Comparison of ENCODE assay signal across 13 cellular contexts in the genomic region with DNA sequence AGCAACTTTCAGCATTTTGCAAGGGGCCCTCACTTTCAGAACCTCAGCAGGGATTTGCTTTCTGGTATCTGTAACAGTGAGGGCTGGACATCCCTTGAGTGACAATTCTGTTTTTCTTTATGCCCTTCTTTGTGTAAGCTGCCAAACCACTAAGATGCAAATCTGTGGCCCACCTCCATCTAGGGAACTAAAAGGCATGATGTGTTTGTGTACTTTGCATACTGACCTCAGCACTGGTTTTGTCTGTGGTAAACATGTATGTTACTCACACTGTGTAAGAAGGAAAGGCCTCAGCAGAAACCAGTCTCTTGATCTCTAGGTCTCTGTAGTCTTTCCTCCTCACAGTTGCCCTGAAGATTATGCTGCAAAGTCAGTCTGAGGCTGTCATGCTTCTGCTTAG.
DNase-seq lines count a peak whose midpoint lies in the region; ATAC-seq, FAIRE-seq and TF ChIP-seq lines count a peak whose summit lies in the region.
"Had no signal": no experiment of that assay in that cellular context is flagged by ENCODE, and none has a peak within 500 bp of the region (broad histone marks: within the 10 kb centered on the region; RNA-seq: fewer than 3 reads in every experiment).

No MANE protein-coding gene starts in this region.

- 0 out of 2 replicates have a peak overlapping the region, but pooled peaks have one; percentile 35 for H3K4me2 ChIP-seq in GM12878 (ENCODE audit: control insufficient read depth, insufficient read depth)

- no peaks in the 10 kb centered on the region for H3K79me2 ChIP-seq in GM12878 (ENCODE audit: control insufficient read depth, insufficient read depth, low read length)

- H2AFZ ChIP-seq in GM12878 (ENCODE audit: control insufficient read depth, low read depth, low read length) = no peak overlapping the region

- in situ Hi-C loops in GM12878 (cut with MboI) = no loop called here

- ATAC-seq in GM21423 (IDR thresholded peaks at IDR 0.05; ENCODE audit: unreplicated experiment) = peak; percentile 95
- peak; percentile 96 for ATAC-seq in HG03097 (IDR thresholded peaks at IDR 0.05; ENCODE audit: low FRiP score, unreplicated experiment)
- ATAC-seq in GM12878 = peak; percentile 78
- ATAC-seq: HCT116, SK-N-SH treated with all-trans-retinoic acid at 6 μM for 48 hours had no signal

- no peak overlapping the region for H3K9ac ChIP-seq in GM12878 (ENCODE audit: control insufficient read depth, insufficient read depth, low read length)

- TF ChIP-seq POLR2A in GM12878 (IDR thresholded peaks at IDR 0.05; ENCODE audit: low read depth, low read length) = no peak

- no peaks in the 10 kb centered on the region for H4K20me1 ChIP-seq in GM12878 (ENCODE audit: control insufficient read depth, insufficient read depth)

- CTCF ChIA-PET in GM12878 (lab: Yijun Ruan, JAX) = no interaction called here

- TF ChIP-seq CTCF in GM12878 (IDR thresholded peaks at IDR 0.05 in 2 of 3, conservative IDR thresholded peaks at IDR 0.05 in 1 of 3; ENCODE audit: control insufficient read depth in 2 of 3, extremely low read depth in 1 of 3, insufficient read depth in 1 of 3, low read depth in 3 of 3, low read length in 3 of 3) = no peak

- FAIRE-seq in GM18507 (lab: Jason Lieb, UNC) (peak; percentile 33), GM12878 (lab: Jason Lieb, UNC) (peak; percentile 81)

- intact Hi-C loops in GM12878 (cut with micrococcal nuclease; ENCODE audit: unreplicated experiment) = no loop called here

- no peak overlapping the region for H3K27ac ChIP-seq in GM12878 (ENCODE audit: control insufficient read depth, insufficient read depth)
- H3K27ac ChIP-seq: neutrophil had no signal

- no TSS peak for BruUV-seq in GM12878 (replicated peaks; lab: Mats Ljungman, UMichigan)

- no peak overlapping the region for H3K4me3 ChIP-seq in GM12878

- SMC1A ChIA-PET in GM12878 (lab: Charles Lee; ENCODE audit: uncharacterized antibody, unreplicated experiment) = no interaction called here

- H3K36me3 ChIP-seq in GM12878 (ENCODE audit: control insufficient read depth in 2 of 2, insufficient read depth in 2 of 2, low read length in 1 of 2) = no peaks in the 10 kb centered on the region
- H3K36me3 ChIP-seq: neutrophil had no signal

- DNase-seq in GM18507 (ENCODE audit: extremely low spot score, insufficient read length, low read depth) (peak; percentile 7), GM12878 (ENCODE audit: low read depth, low spot score) (peak; percentile 72), SKM-1 treated with dmso at 0.1 percent for 144 hours (lab: John Stamatoyannopoulos, UW; ENCODE audit: unreplicated experiment) (no peak), UCSD-AML1 (lab: John Stamatoyannopoulos, UW; ENCODE audit: unreplicated experiment) (no peak), ureter (ENCODE audit: low spot score) (no peak), SIG-M5 (lab: John Stamatoyannopoulos, UW) (no peak)
- DNase-seq: CD4-positive, CD25-positive, alpha-beta regulatory T cell; NCI-H1417 had no signal

- RAD21 ChIA-PET in GM12878 (lab: Charles Lee; ENCODE audit: unreplicated experiment) = no interaction called here

- POLR2A ChIA-PET in GM12878 (lab: Charles Lee) = no interaction called here

- H3K9me3 ChIP-seq in GM12878 (replicated peaks; ENCODE audit: control insufficient read depth, insufficient read depth, low read length) = no peaks in the 10 kb centered on the region; the same call in 2 of the 3 replicates
- H3K9me3 ChIP-seq: neutrophil had no signal

- TF ChIP-seq RAD21 in GM12878 (IDR thresholded peaks at IDR 0.05; ENCODE audit: insufficient read depth, low read depth, low read length) = no peak

- H3K4me1 ChIP-seq in GM12878 (ENCODE audit: control insufficient read depth, insufficient read depth, low read length) = no peaks in the 10 kb centered on the region

- TF ChIP-seq EP300 in GM12878 (IDR thresholded peaks at IDR 0.05; ENCODE audit: borderline replicate concordance in 1 of 2, control insufficient read depth in 1 of 2, low read depth in 2 of 2, low read length in 2 of 2) = 0 out of 4 replicates have a peak, but pooled peaks of 1 of the 2 experiments have one; percentile 10

- no peaks in the 10 kb centered on the region for H3K27me3 ChIP-seq in GM12878 (replicated peaks in 1 of 2; ENCODE audit: control insufficient read depth in 2 of 2, insufficient read depth in 2 of 2, low read length in 1 of 2)
- H3K27me3 ChIP-seq: neutrophil had no signal

TF ChIP-seq in GM12878, 131 proteins besides CTCF, POLR2A, EP300 and RAD21 (continues in another document):
- TF ChIP-seq CREB1 (IDR thresholded peaks at IDR 0.05; ENCODE audit: low read depth) (peak; percentile 31; the same call in 1 of the 2 replicates), POU2F2 (IDR thresholded peaks at IDR 0.05; ENCODE audit: borderline replicate concordance, low read depth, low read length) (peak; percentile 93; the same call in 2 of the 3 replicates), MXI1 (IDR thresholded peaks at IDR 0.05; ENCODE audit: low read depth, low read length) (0 out of 2 replicates have a peak, but pooled peaks have one; percentile 25), SMC3 (IDR thresholded peaks at IDR 0.05; ENCODE audit: borderline replicate concordance, low read length) (no peak), STAT1 (conservative IDR thresholded peaks at IDR 0.05) (no peak), GATAD2B (conservative IDR thresholded peaks at IDR 0.05; ENCODE audit: low read depth) (no peak), BMI1 (IDR thresholded peaks at IDR 0.05; ENCODE audit: borderline replicate concordance) (no peak)
- TF ChIP-seq, protein P1, sequence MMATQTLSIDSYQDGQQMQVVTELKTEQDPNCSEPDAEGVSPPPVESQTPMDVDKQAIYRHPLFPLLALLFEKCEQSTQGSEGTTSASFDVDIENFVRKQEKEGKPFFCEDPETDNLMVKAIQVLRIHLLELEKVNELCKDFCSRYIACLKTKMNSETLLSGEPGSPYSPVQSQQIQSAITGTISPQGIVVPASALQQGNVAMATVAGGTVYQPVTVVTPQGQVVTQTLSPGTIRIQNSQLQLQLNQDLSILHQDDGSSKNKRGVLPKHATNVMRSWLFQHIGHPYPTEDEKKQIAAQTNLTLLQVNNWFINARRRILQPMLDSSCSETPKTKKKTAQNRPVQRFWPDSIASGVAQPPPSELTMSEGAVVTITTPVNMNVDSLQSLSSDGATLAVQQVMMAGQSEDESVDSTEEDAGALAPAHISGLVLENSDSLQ (IDR thresholded peaks at IDR 0.05) = peak; percentile 87
- TF ChIP-seq, protein P2, sequence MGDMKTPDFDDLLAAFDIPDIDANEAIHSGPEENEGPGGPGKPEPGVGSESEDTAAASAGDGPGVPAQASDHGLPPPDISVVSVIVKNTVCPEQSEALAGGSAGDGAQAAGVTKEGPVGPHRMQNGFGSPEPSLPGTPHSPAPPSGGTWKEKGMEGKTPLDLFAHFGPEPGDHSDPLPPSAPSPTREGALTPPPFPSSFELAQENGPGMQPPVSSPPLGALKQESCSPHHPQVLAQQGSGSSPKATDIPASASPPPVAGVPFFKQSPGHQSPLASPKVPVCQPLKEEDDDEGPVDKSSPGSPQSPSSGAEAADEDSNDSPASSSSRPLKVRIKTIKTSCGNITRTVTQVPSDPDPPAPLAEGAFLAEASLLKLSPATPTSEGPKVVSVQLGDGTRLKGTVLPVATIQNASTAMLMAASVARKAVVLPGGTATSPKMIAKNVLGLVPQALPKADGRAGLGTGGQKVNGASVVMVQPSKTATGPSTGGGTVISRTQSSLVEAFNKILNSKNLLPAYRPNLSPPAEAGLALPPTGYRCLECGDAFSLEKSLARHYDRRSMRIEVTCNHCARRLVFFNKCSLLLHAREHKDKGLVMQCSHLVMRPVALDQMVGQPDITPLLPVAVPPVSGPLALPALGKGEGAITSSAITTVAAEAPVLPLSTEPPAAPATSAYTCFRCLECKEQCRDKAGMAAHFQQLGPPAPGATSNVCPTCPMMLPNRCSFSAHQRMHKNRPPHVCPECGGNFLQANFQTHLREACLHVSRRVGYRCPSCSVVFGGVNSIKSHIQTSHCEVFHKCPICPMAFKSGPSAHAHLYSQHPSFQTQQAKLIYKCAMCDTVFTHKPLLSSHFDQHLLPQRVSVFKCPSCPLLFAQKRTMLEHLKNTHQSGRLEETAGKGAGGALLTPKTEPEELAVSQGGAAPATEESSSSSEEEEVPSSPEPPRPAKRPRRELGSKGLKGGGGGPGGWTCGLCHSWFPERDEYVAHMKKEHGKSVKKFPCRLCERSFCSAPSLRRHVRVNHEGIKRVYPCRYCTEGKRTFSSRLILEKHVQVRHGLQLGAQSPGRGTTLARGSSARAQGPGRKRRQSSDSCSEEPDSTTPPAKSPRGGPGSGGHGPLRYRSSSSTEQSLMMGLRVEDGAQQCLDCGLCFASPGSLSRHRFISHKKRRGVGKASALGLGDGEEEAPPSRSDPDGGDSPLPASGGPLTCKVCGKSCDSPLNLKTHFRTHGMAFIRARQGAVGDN (IDR thresholded peaks at IDR 0.05) = no peak
- TF ChIP-seq, protein P3, sequence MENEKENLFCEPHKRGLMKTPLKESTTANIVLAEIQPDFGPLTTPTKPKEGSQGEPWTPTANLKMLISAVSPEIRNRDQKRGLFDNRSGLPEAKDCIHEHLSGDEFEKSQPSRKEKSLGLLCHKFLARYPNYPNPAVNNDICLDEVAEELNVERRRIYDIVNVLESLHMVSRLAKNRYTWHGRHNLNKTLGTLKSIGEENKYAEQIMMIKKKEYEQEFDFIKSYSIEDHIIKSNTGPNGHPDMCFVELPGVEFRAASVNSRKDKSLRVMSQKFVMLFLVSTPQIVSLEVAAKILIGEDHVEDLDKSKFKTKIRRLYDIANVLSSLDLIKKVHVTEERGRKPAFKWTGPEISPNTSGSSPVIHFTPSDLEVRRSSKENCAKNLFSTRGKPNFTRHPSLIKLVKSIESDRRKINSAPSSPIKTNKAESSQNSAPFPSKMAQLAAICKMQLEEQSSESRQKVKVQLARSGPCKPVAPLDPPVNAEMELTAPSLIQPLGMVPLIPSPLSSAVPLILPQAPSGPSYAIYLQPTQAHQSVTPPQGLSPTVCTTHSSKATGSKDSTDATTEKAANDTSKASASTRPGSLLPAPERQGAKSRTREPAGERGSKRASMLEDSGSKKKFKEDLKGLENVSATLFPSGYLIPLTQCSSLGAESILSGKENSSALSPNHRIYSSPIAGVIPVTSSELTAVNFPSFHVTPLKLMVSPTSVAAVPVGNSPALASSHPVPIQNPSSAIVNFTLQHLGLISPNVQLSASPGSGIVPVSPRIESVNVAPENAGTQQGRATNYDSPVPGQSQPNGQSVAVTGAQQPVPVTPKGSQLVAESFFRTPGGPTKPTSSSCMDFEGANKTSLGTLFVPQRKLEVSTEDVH (IDR thresholded peaks at IDR 0.05; ENCODE audit: low read depth, partially characterized antibody) = no peak

Comparison
In these comparisons a context has a peak if more than half of its experiments do, and no peak if none do; other contexts are left out.
1. DNase-seq: peak in GM18507 (single experiment) and GM12878 (single experiment); none in SKM-1 treated with dmso at 0.1 percent for 144 hours (single experiment), UCSD-AML1 (single experiment), ureter (single experiment) and SIG-M5 (single experiment).
2. Peak in every context shown above with its lines, with median percentiles within 50 percentile points of each other: ATAC-seq.